10 cellular contexts compared by ENCODE assay signal in the genomic region with DNA sequence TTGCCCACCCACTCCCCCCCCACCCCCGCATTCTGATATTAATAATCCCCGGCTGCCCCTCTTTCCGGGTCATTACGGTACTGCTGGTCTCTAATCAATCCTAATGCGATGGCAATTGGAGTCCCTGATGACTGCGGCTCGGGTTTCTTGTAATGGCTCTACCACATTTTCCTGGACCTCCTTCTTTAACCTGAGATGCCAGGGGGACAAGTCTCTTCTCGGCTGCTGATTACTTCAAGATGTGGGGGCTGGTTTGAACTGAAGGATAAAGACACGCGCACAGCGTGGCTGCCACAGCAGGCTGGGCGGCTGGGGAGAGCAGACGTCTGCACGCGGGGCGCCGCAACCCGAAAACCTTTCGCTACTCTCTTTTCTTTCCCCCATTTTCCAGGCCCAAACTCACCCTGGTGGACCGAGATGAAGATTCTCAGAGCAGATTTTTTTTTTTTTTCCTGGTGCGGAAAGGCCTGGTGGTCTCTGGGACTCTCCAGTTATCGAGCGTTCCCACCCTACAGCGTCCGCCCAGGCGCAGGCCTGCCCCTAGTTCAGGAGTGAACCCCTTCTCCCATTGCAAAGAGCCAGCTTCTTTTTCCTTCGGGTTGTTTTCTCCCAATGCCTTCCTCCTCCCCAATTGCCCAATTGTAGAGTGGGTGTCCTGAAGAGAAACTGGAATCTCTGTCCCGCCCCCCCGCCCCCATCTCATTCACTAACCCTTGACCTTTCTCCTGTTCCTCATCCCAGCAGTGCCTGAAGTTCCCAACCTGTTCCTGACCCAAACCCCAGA. TPM values are rescaled to one million over a fixed set of nuclear protein-coding genes. Genes with fewer than 3 reads are reported as not detected.
DNase-seq lines count a peak whose midpoint lies in the region; ATAC-seq and TF ChIP-seq lines count a peak whose summit lies in the region.
"Had no signal": no experiment of that assay in that cellular context is flagged by ENCODE, and none has a peak within 500 bp of the region (broad histone marks: within the 10 kb centered on the region; RNA-seq: fewer than 3 reads in every experiment).

No MANE protein-coding gene starts in this region.

- no peak for ATAC-seq in GM21526 (IDR thresholded peaks at IDR 0.05; ENCODE audit: low FRiP score, unreplicated experiment)
- ATAC-seq in GM18517 (IDR thresholded peaks at IDR 0.05; ENCODE audit: unreplicated experiment), result no peak

- H3K9ac ChIP-seq in ES-I3 (ENCODE audit: low read depth, low read length), result peak overlapping the region; percentile 83; the same call in 1 of the 2 replicates

- H3K9me3 Mint-ChIP-seq in brain (peaks cover 0 to 21% (median 5%) of the 10 kb centered on the region in 5 experiments), nephron (no peaks in the 10 kb centered on the region)

- H3K27ac Mint-ChIP-seq in brain (peak overlapping the region in 3 of 5 experiments; percentile 65 to 95 (median 90)), nephron (peak overlapping the region; percentile 92 to 95 (median 94))

- H3K4me3 Mint-ChIP-seq in brain, result peak overlapping the region; percentile 81 to 96 (median 84)
- peak overlapping the region; percentile 85 to 90 (median 86) for H3K4me3 Mint-ChIP-seq in nephron

- DNase-seq in NCI-H1436 (lab: John Stamatoyannopoulos, UW), result peak; percentile 61
- DNase-seq in DMS53 treated with DMSO at 0.1 percent for 48 hours (lab: John Stamatoyannopoulos, UW; ENCODE audit: unreplicated experiment), result no peak
- DNase-seq in putamen (ENCODE audit: low spot score), result no peak
- DNase-seq: activated effector memory CD4-positive, alpha-beta T cell treated with anti-CD3 and anti-CD28 coated beads, Interleukin-2, amount 50 U/mL, for 16 hours; posterior cingulate gyrus had no signal

- no peaks in the 10 kb centered on the region for H3K36me3 ChIP-seq in ES-I3 (ENCODE audit: insufficient read depth, low read length)

- no peaks in the 10 kb centered on the region for H3K9me3 ChIP-seq in ES-I3 (ENCODE audit: control insufficient read depth, insufficient read depth, low read length)

- peaks cover 8% of the 10 kb centered on the region for H3K4me1 ChIP-seq in ES-I3 (ENCODE audit: insufficient read depth, low read length)

- H3K27me3 Mint-ChIP-seq in brain, result peaks cover 100% of the 10 kb centered on the region
- peaks cover 85% of the 10 kb centered on the region for H3K27me3 Mint-ChIP-seq in nephron (ENCODE audit: low read depth)

- TF ChIP-seq CTCF in brain (conservative IDR thresholded peaks at IDR 0.05), result no peak
- no peak for TF ChIP-seq CTCF in nephron (IDR thresholded peaks at IDR 0.05; ENCODE audit: unreplicated experiment in 3 of 3)

- H3K36me3 Mint-ChIP-seq in brain (no peaks in the 10 kb centered on the region), nephron (ENCODE audit: low read depth) (no peaks in the 10 kb centered on the region)

- H3K4me1 Mint-ChIP-seq in brain (peaks cover 70% of the 10 kb centered on the region), nephron (peaks cover 58% of the 10 kb centered on the region)

RNA-seq across cellular contexts. Expression of a gene that starts 6.0 kb away (rescaled TPM):
- 68.4 TPM for polyA plus RNA-seq in brain (ENCODE audit: insufficient read depth, low read depth, low replicate concordance)
